Comparison of ENCODE assay signal across 8 cellular contexts in the genomic region with DNA sequence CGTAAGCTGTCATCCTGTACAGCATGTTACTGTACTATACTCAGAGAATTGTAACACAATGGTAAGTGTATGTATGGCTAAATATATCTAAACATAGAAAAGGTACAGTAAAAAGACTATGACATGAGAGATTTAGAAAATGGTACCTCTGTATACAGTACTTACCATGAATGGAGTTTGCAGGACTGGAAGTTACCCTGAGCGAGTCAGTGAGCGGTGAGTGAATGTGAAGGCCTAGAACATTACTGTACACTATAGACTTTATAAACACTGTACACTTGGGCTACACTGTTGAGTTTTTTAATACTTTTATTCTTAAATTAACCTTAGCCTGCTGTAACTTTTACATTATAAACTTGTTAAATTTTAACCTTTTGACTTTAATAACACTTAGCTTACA. TPM values are rescaled to one million over a fixed set of nuclear protein-coding genes. Genes with fewer than 3 reads are reported as not detected.
A peak's percentile ranks its signal among the peaks of the same experiment; 100 is the strongest.
DNase-seq lines count a peak whose midpoint lies in the region; ATAC-seq, FAIRE-seq and TF ChIP-seq lines count a peak whose summit lies in the region.

No MANE protein-coding gene starts in this region.

- H3K4me2 ChIP-seq in parathyroid adenoma (ENCODE audit: low read length) = peak overlapping the region; percentile 72

- H3K9ac ChIP-seq in parathyroid adenoma = no peak overlapping the region

- H3K9me3 ChIP-seq in Panc1 (ENCODE audit: control insufficient read depth, insufficient read depth, low read depth, low read length) = no peaks in the 10 kb centered on the region
- H3K9me3 ChIP-seq in parathyroid adenoma (ENCODE audit: control insufficient read depth, low read length) = no peaks in the 10 kb centered on the region
- no peaks in the 10 kb centered on the region for H3K9me3 ChIP-seq in sigmoid colon

- H3K79me2 ChIP-seq in parathyroid adenoma = no peaks in the 10 kb centered on the region

- CTCF ChIA-PET in Panc1 (lab: Charles Lee) = no interaction called here

- intact Hi-C loops in Panc1 (cut with micrococcal nuclease; ENCODE audit: unreplicated experiment) = no loop called here
- intact Hi-C loops in sigmoid colon (cut with DNase I) = loop anchor here (2.0 to 10.0 kb wide), 3 partner anchors 269 to 1549 kb away; a partner anchor contains a TSS

- TF ChIP-seq CTCF in Panc1 (IDR thresholded peaks at IDR 0.05) (no peak), epithelial cell of proximal tubule (conservative IDR thresholded peaks at IDR 0.05; ENCODE audit: low read depth, low read length) (no peak), parathyroid adenoma (IDR thresholded peaks at IDR 0.05) (no peak), sigmoid colon (IDR thresholded peaks at IDR 0.05) (no peak)

- TF ChIP-seq POLR2A in sigmoid colon (IDR thresholded peaks at IDR 0.05) = no peak

- WGBS in sigmoid colon, 2 donors = 85 to 93% methylated on average over 3 of the region's 3 CpGs

- H2AFZ ChIP-seq in parathyroid adenoma = no peak overlapping the region

- H3K4me3 ChIP-seq in Panc1 (ENCODE audit: low read depth in 2 of 2, low read length in 2 of 2) = peak overlapping the region; percentile 98 to 99
- H3K4me3 ChIP-seq in epithelial cell of proximal tubule (ENCODE audit: low read depth, low read length) = peak overlapping the region; percentile 88
- H3K4me3 ChIP-seq in parathyroid adenoma (ENCODE audit: low read depth, low read length) = no peak overlapping the region
- peak overlapping the region in 1 of 4 donors; percentile 82 for H3K4me3 ChIP-seq in sigmoid colon

- POLR2A ChIA-PET in Panc1 (lab: Charles Lee) = interaction anchor here (0.6 kb wide), 1 partner anchor 1018 kb away, joined by 3 read pairs; no protein-coding TSS in a partner anchor

- H3K27ac ChIP-seq in Panc1 (ENCODE audit: low read length) = peak overlapping the region; percentile 89; the same call in 1 of the 2 replicates
- no peak overlapping the region for H3K27ac ChIP-seq in parathyroid adenoma
- H3K27ac ChIP-seq in sigmoid colon = peak overlapping the region in 1 of 4 donors; percentile 87

- DNase-seq in GM18507 (ENCODE audit: extremely low spot score, insufficient read length, low read depth) (no peak), Panc1 (ENCODE audit: low read depth, low spot score) (no peak), epithelial cell of proximal tubule (ENCODE audit: low read depth) (no peak), T1000 (lab: John Stamatoyannopoulos, UW) (no peak), sigmoid colon (no peak)
- no peak for DNase-seq in activated effector memory CD4-positive, alpha-beta T cell treated with anti-CD3 and anti-CD28 coated beads, Interleukin-2, amount 50 U/mL, for 16 hours

- H3K36me3 ChIP-seq in Panc1 (ENCODE audit: control insufficient read depth, insufficient read depth, low read length) (peaks cover 44% of the 10 kb centered on the region), parathyroid adenoma (ENCODE audit: control insufficient read depth, insufficient read depth, low read length) (no peaks in the 10 kb centered on the region), sigmoid colon (peaks cover 6 to 37% (median 14%) of the 10 kb centered on the region in 4 donors)

- TF ChIP-seq EP300 in sigmoid colon (IDR thresholded peaks at IDR 0.05) = no peak

- H3K27me3 ChIP-seq in Panc1 (ENCODE audit: control insufficient read depth, insufficient read depth, low read length) (peaks cover 4% of the 10 kb centered on the region), parathyroid adenoma (ENCODE audit: control insufficient read depth, insufficient read depth, low read length) (no peaks in the 10 kb centered on the region), sigmoid colon (no peaks in the 10 kb centered on the region)

- in situ Hi-C loops in Panc1 (cut with HindIII; ENCODE audit: low pct_unique_long_range_greater_than_20kb, low sequenced_read_pairs) = no loop called here

- FAIRE-seq in GM18507 (lab: Jason Lieb, UNC) = peak; percentile 31

- BruUV-seq in Panc1 (replicated peaks; lab: Mats Ljungman, UMichigan) = no TSS peak

- peaks cover 16% of the 10 kb centered on the region for H3K4me1 ChIP-seq in Panc1 (ENCODE audit: control insufficient read depth, insufficient read depth, low read length)
- H3K4me1 ChIP-seq in parathyroid adenoma = peaks cover 9% of the 10 kb centered on the region
- peaks cover 0 to 19% (median 16%) of the 10 kb centered on the region in 4 donors for H3K4me1 ChIP-seq in sigmoid colon

- no peak for ATAC-seq in Panc1
- no peak for ATAC-seq in HG02970 (IDR thresholded peaks at IDR 0.05; ENCODE audit: low FRiP score, unreplicated experiment)

RNA-seq across cellular contexts. Expression of a gene that starts 1.5 kb away (rescaled TPM):
- total RNA-seq in Panc1 (2021; ENCODE audit: unreplicated experiment) (82.0 TPM), epithelial cell of proximal tubule (51.9 and 89.1 TPM in 2 replicates), sigmoid colon (10 to 100 TPM; 33.0 to 41.0 (median 37.5) TPM)
- 39.2 TPM for polyA plus RNA-seq in Panc1 (2012; ENCODE audit: insufficient read length)
- polyA plus RNA-seq in sigmoid colon = 10 to 100 TPM; 18.0 to 32.0 (median 19.7) TPM
